In genomic region chr5:40258205-40258604, GRCh38 we compare ENCODE assay signal across 1 cellular context.
TF ChIP-seq lines count a peak whose summit lies in the region.

No MANE protein-coding gene starts in this region.

TF ChIP-seq in H1, 55 proteins besides CTCF, POLR2A, EP300 and RAD21 (continued from another document):
- no peak for TF ChIP-seq CHD7 (IDR thresholded peaks at IDR 0.05; ENCODE audit: insufficient replicate concordance, low read length)
- TF ChIP-seq BRCA1 (IDR thresholded peaks at IDR 0.05; ENCODE audit: low read depth, low read length): no peak
- TF ChIP-seq TBP (IDR thresholded peaks at IDR 0.05; ENCODE audit: low read depth, low read length): no peak
- TF ChIP-seq BACH1 (IDR thresholded peaks at IDR 0.05; ENCODE audit: low read length): no peak
- no peak for TF ChIP-seq MAFK (IDR thresholded peaks at IDR 0.05; ENCODE audit: low read depth, low read length)
- no peak for TF ChIP-seq NANOG (IDR thresholded peaks at IDR 0.05; ENCODE audit: insufficient read depth, low read depth, low read length, poor library complexity, severe bottlenecking)
- no peak for TF ChIP-seq BCL11A (IDR thresholded peaks at IDR 0.05; ENCODE audit: low read depth in 2 of 2, low read length in 2 of 2)
TF ChIP-seq in H1: peak in this region for 0.
